Comparison of ENCODE assay signal across 13 cellular contexts in the genomic region with DNA sequence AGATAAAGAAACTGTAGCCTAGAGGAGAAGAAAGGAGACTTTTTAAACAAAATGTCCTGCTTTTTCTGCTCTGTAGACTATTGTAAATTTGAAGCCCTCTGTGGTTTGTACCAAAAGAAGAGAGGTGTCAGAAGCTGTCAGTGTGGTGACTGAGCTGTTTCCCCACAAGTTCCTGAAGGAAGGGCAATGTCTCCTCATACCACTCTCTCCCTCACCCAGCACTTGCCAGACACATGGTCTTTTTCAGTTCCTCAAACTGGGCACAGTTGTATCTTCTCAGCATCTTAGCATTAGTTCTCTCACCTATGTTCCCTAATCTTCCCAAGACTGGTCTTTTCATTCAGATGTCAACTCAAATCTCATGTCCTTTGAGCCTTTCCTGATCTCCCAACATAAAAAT. TPM values are rescaled to one million over a fixed set of nuclear protein-coding genes. Genes with fewer than 3 reads are reported as not detected.
DNase-seq lines count a peak whose midpoint lies in the region; ATAC-seq and TF ChIP-seq lines count a peak whose summit lies in the region.
"Had no signal": no experiment of that assay in that cellular context is flagged by ENCODE, and none has a peak within 500 bp of the region (broad histone marks: within the 10 kb centered on the region; RNA-seq: fewer than 3 reads in every experiment).

No MANE protein-coding gene starts in this region.

- H4K20me1 ChIP-seq in OCI-LY7 (ENCODE audit: insufficient read depth, low read length), result no peaks in the 10 kb centered on the region
- no peaks in the 10 kb centered on the region for H4K20me1 ChIP-seq in GM23248 (ENCODE audit: insufficient read depth)

- H2AFZ ChIP-seq in OCI-LY7 (ENCODE audit: low read length), result no peak overlapping the region
- H2AFZ ChIP-seq in GM23248, result no peak overlapping the region

- ATAC-seq in GM19043 (IDR thresholded peaks at IDR 0.05; ENCODE audit: low read depth, unreplicated experiment) (peak; percentile 52), HG02981 (IDR thresholded peaks at IDR 0.05; ENCODE audit: unreplicated experiment) (peak; percentile 56), psoas muscle (no peak)

- H3K4me1 ChIP-seq in OCI-LY7 (ENCODE audit: insufficient read depth, low read length, poor library complexity, severe bottlenecking), result peaks cover 8% of the 10 kb centered on the region
- peaks cover 17% of the 10 kb centered on the region for H3K4me1 ChIP-seq in psoas muscle
- peaks cover 5% of the 10 kb centered on the region; the same call in 1 of the 2 replicates for H3K4me1 ChIP-seq in GM23248 (ENCODE audit: insufficient read depth)

- H3K4me2 ChIP-seq in OCI-LY7 (ENCODE audit: low read length) (no peak overlapping the region), GM23248 (ENCODE audit: unreplicated experiment) (no peak overlapping the region)

- H3K27me3 ChIP-seq in psoas muscle (ENCODE audit: insufficient read depth in 3 of 3, low read length in 2 of 3) (no peaks in the 10 kb centered on the region), GM23248 (replicated peaks; ENCODE audit: insufficient read depth) (no peaks in the 10 kb centered on the region)
- H3K27me3 ChIP-seq: neutrophil had no signal

- H3K36me3 ChIP-seq in OCI-LY7 (ENCODE audit: insufficient read depth, low read length), result no peaks in the 10 kb centered on the region
- peaks cover 0 to 7% of the 10 kb centered on the region in 2 donors for H3K36me3 ChIP-seq in psoas muscle (ENCODE audit: insufficient read depth in 1 of 2, low read depth in 1 of 2)
- no peaks in the 10 kb centered on the region for H3K36me3 ChIP-seq in GM23248 (ENCODE audit: low read depth)
- H3K36me3 ChIP-seq: neutrophil, thoracic aorta had no signal

- no peaks in the 10 kb centered on the region for H3F3A ChIP-seq in GM23248 (ENCODE audit: insufficient read depth)

- in situ Hi-C loops in GM23248 (cut with MboI), result no loop called here

- no TSS peak for BruUV-seq in OCI-LY7 (replicated peaks; lab: Mats Ljungman, UMichigan)

- H3K4me1 Mint-ChIP-seq in activated CD4-positive, alpha-beta memory T cell treated with anti-CD3 and anti-CD28 coated beads, Interleukin-2, amount 10 ng/mL, durations not matched to agents 7 days and 5 days, result peaks cover 9% of the 10 kb centered on the region

- POLR2A ChIA-PET in OCI-LY7 (lab: Charles Lee), result interaction anchor here (0.6 kb wide), 1 partner anchor 23 kb away, joined by 6 read pairs; no protein-coding TSS in a partner anchor
- POLR2A ChIA-PET in activated CD4-positive, alpha-beta memory T cell treated with anti-CD3 and anti-CD28 coated beads, Interleukin-2, amount 10 ng/mL, durations not matched to agents 7 days and 5 days (lab: Charles Lee), result no interaction called here

- intact Hi-C loops in OCI-LY7 (cut with micrococcal nuclease; ENCODE audit: unreplicated experiment) (loop anchor here (5.0 kb wide), 1 partner anchor 247 kb away; no protein-coding TSS in a partner anchor), psoas muscle (cut with DNase I) (loop anchor here in 1 of 2 donors (5.0 kb wide), 1 partner anchor 67 kb away; no protein-coding TSS in a partner anchor)

- no peak overlapping the region for H3K27ac ChIP-seq in OCI-LY7 (ENCODE audit: low read depth, low read length, poor library complexity, severe bottlenecking)
- H3K27ac ChIP-seq in psoas muscle, result peak overlapping the region; percentile 27
- H3K27ac ChIP-seq in GM23248, result no peak overlapping the region
- H3K27ac ChIP-seq: neutrophil, thoracic aorta had no signal

- no peaks in the 10 kb centered on the region for H3K36me3 Mint-ChIP-seq in activated CD4-positive, alpha-beta memory T cell treated with anti-CD3 and anti-CD28 coated beads, Interleukin-2, amount 10 ng/mL, durations not matched to agents 7 days and 5 days (ENCODE audit: low read depth)
- H3K36me3 Mint-ChIP-seq: activated CD4-positive, alpha-beta memory T cell treated with anti-CD3 and anti-CD28 coated beads for 36 hours had no signal

- H3K4me3 ChIP-seq in OCI-LY7 (ENCODE audit: low read depth, low read length, poor library complexity, severe bottlenecking), result no peak overlapping the region
- H3K4me3 ChIP-seq in psoas muscle, result no peak overlapping the region
- no peak overlapping the region for H3K4me3 ChIP-seq in GM23248
- H3K4me3 ChIP-seq: thoracic aorta had no signal

- peaks cover 33% of the 10 kb centered on the region for H3K27me3 Mint-ChIP-seq in activated CD4-positive, alpha-beta memory T cell treated with anti-CD3 and anti-CD28 coated beads, Interleukin-2, amount 10 ng/mL, durations not matched to agents 7 days and 5 days

- H3K9me3 ChIP-seq in OCI-LY7 (ENCODE audit: low read length) (no peaks in the 10 kb centered on the region), psoas muscle (no peaks in the 10 kb centered on the region), GM23248 (ENCODE audit: low read depth) (no peaks in the 10 kb centered on the region)
- H3K9me3 ChIP-seq: neutrophil, thoracic aorta had no signal

- CTCF ChIA-PET in OCI-LY7 (lab: Charles Lee; ENCODE audit: unreplicated experiment), result no interaction called here
- CTCF ChIA-PET in activated CD4-positive, alpha-beta memory T cell treated with anti-CD3 and anti-CD28 coated beads, Interleukin-2, amount 10 ng/mL, durations not matched to agents 7 days and 5 days (lab: Charles Lee), result no interaction called here

- peaks cover 2% of the 10 kb centered on the region for H3K9me3 Mint-ChIP-seq in activated CD4-positive, alpha-beta memory T cell treated with anti-CD3 and anti-CD28 coated beads, Interleukin-2, amount 10 ng/mL, durations not matched to agents 7 days and 5 days
- H3K9me3 Mint-ChIP-seq: activated CD4-positive, alpha-beta memory T cell treated with anti-CD3 and anti-CD28 coated beads for 36 hours had no signal

- no peaks in the 10 kb centered on the region for H3K79me2 ChIP-seq in OCI-LY7 (ENCODE audit: insufficient read depth, low read depth, low read length)
- H3K79me2 ChIP-seq in GM23248 (ENCODE audit: insufficient read depth), result no peaks in the 10 kb centered on the region

- no peak overlapping the region for H3K9ac ChIP-seq in GM23248

- TF ChIP-seq CTCF in OCI-LY7 (conservative IDR thresholded peaks at IDR 0.05; ENCODE audit: low read length), result no peak
- TF ChIP-seq CTCF in psoas muscle (IDR thresholded peaks at IDR 0.05), result no peak

- H3K9me2 ChIP-seq in OCI-LY7 (ENCODE audit: insufficient read depth, low read length) (no peaks in the 10 kb centered on the region), GM23248 (ENCODE audit: insufficient read depth) (no peaks in the 10 kb centered on the region)

- no peak overlapping the region for H3K27ac Mint-ChIP-seq in activated CD4-positive, alpha-beta memory T cell treated with anti-CD3 and anti-CD28 coated beads, Interleukin-2, amount 10 ng/mL, durations not matched to agents 7 days and 5 days
- H3K27ac Mint-ChIP-seq: activated CD4-positive, alpha-beta memory T cell treated with anti-CD3 and anti-CD28 coated beads for 36 hours had no signal

- H3K4me3 Mint-ChIP-seq in activated CD4-positive, alpha-beta memory T cell treated with anti-CD3 and anti-CD28 coated beads, Interleukin-2, amount 10 ng/mL, durations not matched to agents 7 days and 5 days, result no peak overlapping the region
- H3K4me3 Mint-ChIP-seq: activated CD4-positive, alpha-beta memory T cell treated with anti-CD3 and anti-CD28 coated beads for 36 hours had no signal

- DNase-seq in OCI-LY7 (ENCODE audit: low spot score) (peak; percentile 27), psoas muscle (no peak), GM23248 (no peak), islet precursor cell (no peak)
- DNase-seq in activated CD4-positive, alpha-beta memory T cell treated with anti-CD3 and anti-CD28 coated beads, Interleukin-2, amount 10 ng/mL, durations not matched to agents 7 days and 5 days, result no peak
- DNase-seq: activated CD4-positive, alpha-beta memory T cell treated with anti-CD3 and anti-CD28 coated beads for 36 hours; NCI-H2171; stimulated activated CD4-positive, alpha-beta T cell treated with anti-CD3 and anti-CD28 coated beads, Interleukin-4, amount 100 ng/mL, for 24 hours had no signal

RNA-seq across cellular contexts. Expression of a gene that starts 4.3 kb away (rescaled TPM):
- total RNA-seq in OCI-LY7 (2014; rRNA removed; shearing (Covaris generic)), result 0.60 and 1.4 TPM in 2 replicates
- 0.90 and 1.2 TPM in 2 replicates for total RNA-seq in OCI-LY7 (2022)
- total RNA-seq in psoas muscle, result 10 to 100 TPM in 2 of 4 donors, 1 to 10 TPM in 2; 4.7 to 42.4 (median 19.2) TPM
- polyA plus RNA-seq in psoas muscle, result 1 to 10 TPM; 3.5 to 5.7 (median 5.2) TPM
- not detected in 2 replicates for total RNA-seq in GM23248 (2014; rRNA removed; shearing (Covaris generic))
- polyA plus RNA-seq in GM23248 (2016; fragmentation: Nextera tagmentation; extraction: Ambion mirVana), result 0.25 and 0.83 TPM in 2 replicates
- total RNA-seq in activated CD4-positive, alpha-beta memory T cell treated with anti-CD3 and anti-CD28 coated beads, Interleukin-2, amount 10 ng/mL, durations not matched to agents 7 days and 5 days, result 1 to 10 TPM; 1.0 to 1.4 TPM

RNA-seq across cellular contexts. Expression of a gene that starts 12.4 kb away (rescaled TPM):
- total RNA-seq in OCI-LY7 (2014; rRNA removed; shearing (Covaris generic)), result 0.44 and 0.72 TPM in 2 replicates
- 0.50 and 0.59 TPM in 2 replicates for total RNA-seq in OCI-LY7 (2022)
- total RNA-seq in psoas muscle, result under 1 TPM in 1 of 4 donors, not detected in 3; 0.48 TPM
- polyA plus RNA-seq in psoas muscle, result under 1 TPM; 0.28 to 0.35 (median 0.33) TPM
- 0.51 and 2.2 TPM in 2 replicates for total RNA-seq in GM23248 (2014; rRNA removed; shearing (Covaris generic))
- not detected in 2 replicates for polyA plus RNA-seq in GM23248 (2016; fragmentation: Nextera tagmentation; extraction: Ambion mirVana)
- under 1 TPM in 1 of 2 experiments, not detected in 1; 0.30 TPM for total RNA-seq in activated CD4-positive, alpha-beta memory T cell treated with anti-CD3 and anti-CD28 coated beads, Interleukin-2, amount 10 ng/mL, durations not matched to agents 7 days and 5 days
- polyA plus RNA-seq: adipose tissue had no signal

RNA-seq across cellular contexts. Expression of a gene that starts 15.7 kb away (rescaled TPM):
- total RNA-seq in OCI-LY7 (2014; rRNA removed; shearing (Covaris generic)), result not detected in 2 replicates
- total RNA-seq in OCI-LY7 (2022) (not detected in 2 replicates), psoas muscle (10 to 100 TPM in 2 of 4 donors, 1 to 10 TPM in 2; 3.0 to 66.4 (median 10.4) TPM)
- polyA plus RNA-seq in psoas muscle (10 to 100 TPM in 1 of 3 donors, 1 to 10 TPM in 1, under 1 TPM in 1; 0.86 to 13.0 (median 1.2) TPM), GM23248 (2016; fragmentation: Nextera tagmentation; extraction: Ambion mirVana) (48.8 and 51.9 TPM in 2 replicates)
- 58.8 and 62.9 TPM in 2 replicates for total RNA-seq in GM23248 (2014; rRNA removed; shearing (Covaris generic))
- not detected for total RNA-seq in activated CD4-positive, alpha-beta memory T cell treated with anti-CD3 and anti-CD28 coated beads, Interleukin-2, amount 10 ng/mL, durations not matched to agents 7 days and 5 days
- total RNA-seq: activated CD4-positive, alpha-beta memory T cell treated with anti-CD3 and anti-CD28 coated beads for 36 hours had no signal

RNA-seq across cellular contexts. Expression of a gene that starts 46.6 kb away (rescaled TPM):
- total RNA-seq in OCI-LY7 (2014; rRNA removed; shearing (Covaris generic)), result 22.6 and 28.7 TPM in 2 replicates
- total RNA-seq in OCI-LY7 (2022) (37.8 and 40.4 TPM in 2 replicates), psoas muscle (10 to 100 TPM; 26.5 to 47.8 (median 43.7) TPM)
- polyA plus RNA-seq in psoas muscle (10 to 100 TPM; 59.0 to 83.6 (median 71.6) TPM), GM23248 (2016; fragmentation: Nextera tagmentation; extraction: Ambion mirVana) (100 and 108 TPM in 2 replicates)
- 33.9 and 36.5 TPM in 2 replicates for total RNA-seq in GM23248 (2014; rRNA removed; shearing (Covaris generic))
- 10 to 100 TPM; 20.5 to 22.9 TPM for total RNA-seq in activated CD4-positive, alpha-beta memory T cell treated with anti-CD3 and anti-CD28 coated beads, Interleukin-2, amount 10 ng/mL, durations not matched to agents 7 days and 5 days

Comparison
In these comparisons a context has a peak if more than half of its experiments do, and no peak if none do; other contexts are left out.
1. ATAC-seq: peak in GM19043 (single experiment) and HG02981 (single experiment); none in psoas muscle (0 of 4).